Comparison of ENCODE assay signal across 13 cellular contexts in the genomic region with DNA sequence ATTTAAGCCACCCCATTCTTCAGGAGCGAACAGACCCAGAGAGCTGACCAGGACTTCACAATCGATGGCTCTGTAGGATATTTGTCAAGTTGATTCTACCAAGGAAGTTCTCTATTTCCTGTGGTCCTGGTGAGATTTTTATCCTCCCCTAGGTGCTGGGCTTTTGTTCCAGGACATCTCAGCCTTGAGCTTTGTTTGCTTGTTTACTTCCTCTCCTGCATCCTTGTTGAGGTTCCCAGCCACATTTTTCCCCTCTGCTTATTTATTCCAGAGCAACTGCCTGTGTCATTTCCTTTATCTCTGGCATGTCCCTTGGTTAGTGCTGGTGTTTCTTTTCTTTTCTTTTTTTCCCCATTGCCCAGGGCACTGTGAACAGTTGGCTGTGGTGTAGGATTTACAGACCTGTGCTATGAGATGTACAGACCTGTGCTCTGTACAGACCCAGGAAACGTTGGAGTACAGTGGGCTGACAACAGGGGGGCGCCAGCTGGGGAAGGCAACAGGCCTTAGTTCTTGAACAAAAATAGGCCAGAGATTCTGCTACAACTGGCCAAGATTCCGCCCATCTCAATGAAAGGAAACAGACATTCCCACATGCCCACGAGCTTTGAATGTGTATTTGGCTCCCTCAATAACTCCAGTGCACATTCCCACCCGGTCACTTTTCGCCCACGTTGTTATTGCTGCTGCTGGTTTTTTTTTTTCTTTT.
DNase-seq lines count a peak whose midpoint lies in the region; TF ChIP-seq lines count a peak whose summit lies in the region.
"Had no signal": no experiment of that assay in that cellular context is flagged by ENCODE, and none has a peak within 500 bp of the region (broad histone marks: within the 10 kb centered on the region; RNA-seq: fewer than 3 reads in every experiment).

No MANE protein-coding gene starts in this region.

- in situ Hi-C loops in GM23248 (cut with MboI): no loop called here
- in situ Hi-C loops in G401 (cut with HindIII; ENCODE audit: low sequenced_read_pairs): no loop called here

- 40 to 45% methylated on average over 9 of the region's 9 CpGs for WGBS in GM23248 (ENCODE audit: low coverage in 1 of 2, low lambda C conversion rate in 2 of 2, missing lambda C conversion rate in 2 of 2), 2 experiments
- WGBS in adrenal gland, 4 donors: 61 to 69% (median 68%) methylated on average over 9 of the region's 9 CpGs

- no peaks in the 10 kb centered on the region for H3K9me2 ChIP-seq in GM23248 (ENCODE audit: insufficient read depth)

- intact Hi-C loops in adrenal gland (cut with DNase I) (no loop called here), cardiac septum (cut with DNase I) (loop anchor here (5.0 to 10.0 kb wide), 3 partner anchors 54 to 147 kb away; no protein-coding TSS in a partner anchor), posterior vena cava (cut with DNase I) (no loop called here)

- H3F3A ChIP-seq in GM23248 (ENCODE audit: insufficient read depth): peaks cover 24% of the 10 kb centered on the region

- peak overlapping the region; percentile 36 for H2AFZ ChIP-seq in GM23248

- H4K20me1 ChIP-seq in GM23248 (ENCODE audit: insufficient read depth): no peaks in the 10 kb centered on the region
- H4K20me1 ChIP-seq: BLaER1 had no signal

- H3K9ac ChIP-seq in GM23248: no peak overlapping the region
- H3K9ac ChIP-seq: BLaER1 had no signal

- H3K27ac ChIP-seq in GM23248 (no peak overlapping the region), adrenal gland (peak overlapping the region in 2 of 5 donors; percentile 14 to 19)
- H3K27ac ChIP-seq: BLaER1 had no signal

- no peaks in the 10 kb centered on the region for H3K27me3 ChIP-seq in GM23248 (replicated peaks; ENCODE audit: insufficient read depth)
- H3K27me3 ChIP-seq in adrenal gland: no peaks in the 10 kb centered on the region
- H3K27me3 ChIP-seq: BLaER1 had no signal

- DNase-seq in GM23248 (peak; percentile 35), adrenal gland (peak in 4 of 7 donors; percentile 4 to 52 (median 22)), cardiac septum (ENCODE audit: low spot score) (peak; percentile 79), posterior vena cava (ENCODE audit: low spot score) (peak; percentile 76), NCI-H2029 treated with DMSO at 0.1 percent for 48 hours (lab: John Stamatoyannopoulos, UW) (no peak), EL (no peak), G401 (ENCODE audit: low spot score) (no peak)
- no peak for DNase-seq in stimulated activated naive CD4-positive, alpha-beta T cell treated with Interleukin-2 at 50 U/mL for 16 hours (lab: John Stamatoyannopoulos, UW)
- DNase-seq: activated CD4-positive, alpha-beta T cell treated with anti-CD3 and anti-CD28 coated beads, Interleukin-2, amount 50 U/mL, for 4 hours; GDM1; hippocampal formation had no signal

- H3K4me3 ChIP-seq in GM23248 (no peak overlapping the region), adrenal gland (no peak overlapping the region)
- H3K4me3 ChIP-seq: BLaER1, HAP-1 had no signal

- TF ChIP-seq CTCF in adrenal gland (IDR thresholded peaks at IDR 0.05): no peak

- H3K9me3 ChIP-seq in GM23248 (ENCODE audit: low read depth) (no peaks in the 10 kb centered on the region), adrenal gland (replicated peaks in 1 of 3) (no peaks in the 10 kb centered on the region)
- H3K9me3 ChIP-seq: BLaER1, HAP-1 had no signal

- H3K36me3 ChIP-seq in GM23248 (ENCODE audit: low read depth): no peaks in the 10 kb centered on the region
- no peaks in the 10 kb centered on the region for H3K36me3 ChIP-seq in adrenal gland (replicated peaks in 1 of 2)
- H3K36me3 ChIP-seq: BLaER1, HAP-1 had no signal

- H3K79me2 ChIP-seq in GM23248 (ENCODE audit: insufficient read depth): no peaks in the 10 kb centered on the region

- H3K4me1 ChIP-seq in GM23248 (ENCODE audit: insufficient read depth): peaks cover 36% of the 10 kb centered on the region
- H3K4me1 ChIP-seq in adrenal gland (replicated peaks in 1 of 2): peaks cover 0 to 3% of the 10 kb centered on the region in 2 donors
- H3K4me1 ChIP-seq: HAP-1 had no signal

- peak overlapping the region; percentile 25 for H3K4me2 ChIP-seq in GM23248 (ENCODE audit: unreplicated experiment)
- H3K4me2 ChIP-seq: BLaER1 had no signal

- TF ChIP-seq POLR2A in adrenal gland (IDR thresholded peaks at IDR 0.05): no peak

Comparison
In these comparisons a context has a peak if more than half of its experiments do, and no peak if none do; other contexts are left out.
1. DNase-seq: peak in GM23248 (single experiment), adrenal gland (4 of 7), cardiac septum (single experiment) and posterior vena cava (single experiment); none in NCI-H2029 treated with DMSO at 0.1 percent for 48 hours (single experiment), EL (single experiment), G401 (single experiment) and stimulated activated naive CD4-positive, alpha-beta T cell treated with Interleukin-2 at 50 U/mL for 16 hours (single experiment).